In the genomic region with DNA sequence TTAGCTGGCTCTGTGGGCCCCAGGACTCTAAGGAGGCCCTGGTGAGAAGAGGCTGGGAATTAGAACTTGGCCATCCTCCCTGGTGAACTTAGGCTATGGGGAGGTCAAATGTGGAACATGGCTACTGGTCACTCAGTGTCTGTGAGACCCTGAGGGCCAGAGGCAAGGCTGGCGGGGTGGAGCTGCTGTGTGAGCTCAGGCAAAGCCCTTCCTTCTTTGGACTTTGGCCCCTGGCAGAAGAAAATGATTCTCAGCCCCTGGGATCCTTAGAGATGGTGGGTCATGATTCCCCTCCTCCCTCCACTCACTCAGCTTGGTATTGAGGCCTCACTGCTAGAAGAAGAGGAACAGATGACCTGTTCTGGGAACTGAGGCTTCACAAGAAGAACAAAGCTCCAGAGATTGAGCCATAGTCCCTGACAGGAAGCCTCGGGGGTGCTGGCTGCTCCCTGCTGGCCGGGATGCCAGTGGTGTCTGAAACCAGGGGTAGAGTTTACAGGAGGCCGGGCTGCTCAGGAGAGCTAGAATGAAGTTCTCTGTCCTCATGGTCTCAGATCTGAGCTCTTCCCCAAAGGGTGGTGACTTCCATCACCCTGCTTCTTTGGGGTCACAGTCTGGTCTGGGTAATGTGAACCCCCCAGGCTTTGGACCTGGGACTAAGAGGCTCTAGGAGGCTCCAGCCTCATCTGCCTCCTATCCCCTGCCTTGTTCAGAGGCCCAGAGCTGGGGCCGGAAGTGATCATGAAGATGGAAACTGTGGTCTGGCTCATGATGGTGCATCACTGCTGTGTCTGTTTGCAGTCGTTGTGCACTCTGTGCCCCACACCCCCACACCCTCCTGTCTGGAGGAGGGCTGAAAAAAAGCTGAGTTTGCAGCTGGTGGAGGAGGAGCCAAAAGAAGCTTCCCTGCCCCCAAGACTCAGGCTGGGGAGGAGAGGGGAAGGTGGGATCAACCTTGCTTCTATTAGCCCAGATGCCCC, we compare ENCODE assay signal across 8 cellular contexts. TPM values are rescaled to one million over a fixed set of nuclear protein-coding genes. Genes with fewer than 3 reads are reported as not detected.
DNase-seq lines count a peak whose midpoint lies in the region; ATAC-seq, FAIRE-seq and TF ChIP-seq lines count a peak whose summit lies in the region.

No MANE protein-coding gene starts in this region.

- peak overlapping the region; percentile 76 to 84 for H3K9ac ChIP-seq in colonic mucosa (ENCODE audit: low read depth in 2 of 2, low read length in 2 of 2)

- H3K27ac Mint-ChIP-seq in mesothelial cell of epicardium: peak overlapping the region; percentile 99

- TF ChIP-seq RAD21 in A549 (conservative IDR thresholded peaks at IDR 0.05 in 1 of 2, IDR thresholded peaks at IDR 0.05 in 1 of 2): no peak

- TF ChIP-seq CTCF in A549 (IDR thresholded peaks at IDR 0.05): no peak
- TF ChIP-seq CTCF in HL-60 (IDR thresholded peaks at IDR 0.05; ENCODE audit: insufficient read depth, low read length): no peak
- TF ChIP-seq CTCF in colonic mucosa (IDR thresholded peaks at IDR 0.05): no peak
- TF ChIP-seq CTCF in mesothelial cell of epicardium (IDR thresholded peaks at IDR 0.05; ENCODE audit: unreplicated experiment): no peak

- H3K27me3 Mint-ChIP-seq in mesothelial cell of epicardium (ENCODE audit: low read depth): no peaks in the 10 kb centered on the region

- H3K27ac ChIP-seq in A549: peak overlapping the region; percentile 98 to 99
- peak overlapping the region; percentile 100 for H3K27ac ChIP-seq in HL-60 (replicated peaks)
- peak overlapping the region; percentile 94 for H3K27ac ChIP-seq in colonic mucosa

- peak in 1 of 2 experiments; percentile 46 for DNase-seq in A549 (ENCODE audit: low read depth in 1 of 2, low spot score in 1 of 2)
- DNase-seq in HL-60 (ENCODE audit: low read depth in 1 of 2, low spot score in 1 of 2): peak; percentile 87 to 90
- peak; percentile 74 for DNase-seq in activated CD4-positive, CD25-positive, alpha-beta regulatory T cell treated with anti-CD3 and anti-CD28 coated beads, Interleukin-2, amount 50 U/mL, for 72 hours
- DNase-seq in colonic mucosa: peak; percentile 76
- no peak for DNase-seq in mesothelial cell of epicardium (ENCODE audit: low spot score in 2 of 2, unreplicated experiment in 2 of 2)
- peak; percentile 62 to 64 for DNase-seq in stimulated activated CD8-positive, alpha-beta memory T cell treated with anti-CD3 and anti-CD28 coated beads, Interleukin-7, amount 100 ng/mL, for 1 hour (ENCODE audit: low read depth in 2 of 2)
- no peak for DNase-seq in cerebellar nuclear complex (lab: John Stamatoyannopoulos, UW)

- TF ChIP-seq EP300 in A549 (IDR thresholded peaks at IDR 0.05): no peak

- FAIRE-seq in A549 (lab: Jason Lieb, UNC): no peak

- POLR2A ChIA-PET in A549 (lab: Yijun Ruan, JAX): interaction anchor here (1.7 to 3.9 kb wide), 4 partner anchors 9 to 88 kb away, joined by 5 to 57 read pairs (median 26); partner anchors contain the start of genes PLK3 and RPS8

- H3K4me3 Mint-ChIP-seq in mesothelial cell of epicardium: peak overlapping the region; percentile 63

- H3K27me3 ChIP-seq in HL-60 (ENCODE audit: insufficient read depth, poor library complexity, severe bottlenecking) (no peaks in the 10 kb centered on the region), colonic mucosa (no peaks in the 10 kb centered on the region)

- no peak for TF ChIP-seq POLR2A in A549 (IDR thresholded peaks at IDR 0.05; ENCODE audit: low read length)

- intact Hi-C loops in colonic mucosa (cut with DNase I): no loop called here

- no peak for ATAC-seq in A549
- ATAC-seq in GM19351 (IDR thresholded peaks at IDR 0.05; ENCODE audit: unreplicated experiment): peak; percentile 65

- H3K4me3 ChIP-seq in A549 (peak overlapping the region; percentile 31), HL-60 (replicated peaks; ENCODE audit: insufficient read depth, low read length) (no peak overlapping the region), colonic mucosa (peak overlapping the region; percentile 5)

- peaks cover 45% of the 10 kb centered on the region for H3K4me1 Mint-ChIP-seq in mesothelial cell of epicardium

- CTCF ChIA-PET in A549 (lab: Yijun Ruan, JAX): interaction anchor here (0.6 to 2.4 kb wide), 9 partner anchors 8 to 209 kb away, joined by 3 to 23 read pairs (median 4); partner anchors contain the start of genes PLK3 and RNU5D-1

- peaks cover 10% of the 10 kb centered on the region for H3K36me3 Mint-ChIP-seq in mesothelial cell of epicardium

- WGBS in A549 (ENCODE audit: missing lambda C conversion rate): 35% methylated on average over 3 of the region's 6 CpGs

- peaks cover 11% of the 10 kb centered on the region for H3K36me3 ChIP-seq in colonic mucosa

- no peaks in the 10 kb centered on the region for H3K9me3 Mint-ChIP-seq in mesothelial cell of epicardium

- H3K4me2 ChIP-seq in A549: peak overlapping the region; percentile 81

- H3K4me1 ChIP-seq in A549 (peaks cover 75% of the 10 kb centered on the region), colonic mucosa (peaks cover 36% of the 10 kb centered on the region)

- H3K9me3 ChIP-seq in A549 (no peaks in the 10 kb centered on the region), colonic mucosa (no peaks in the 10 kb centered on the region)

TF ChIP-seq in A549, 52 proteins besides CTCF, POLR2A, EP300 and RAD21:
- TF ChIP-seq CBX2 (IDR thresholded peaks at IDR 0.05; ENCODE audit: borderline replicate concordance, low read depth): no peak
- TF ChIP-seq MAFK (IDR thresholded peaks at IDR 0.05; ENCODE audit: partially characterized antibody): peak; percentile 54
- no peak for TF ChIP-seq HOXB5 (CRISPR knock-in tag; IDR thresholded peaks at IDR 0.05)
- no peak for TF ChIP-seq HES2 (IDR thresholded peaks at IDR 0.05)
- no peak for TF ChIP-seq RNF2 (IDR thresholded peaks at IDR 0.05; ENCODE audit: borderline replicate concordance, low read depth)
- TF ChIP-seq HOXA7 (CRISPR knock-in tag; IDR thresholded peaks at IDR 0.05): no peak
- TF ChIP-seq JUN (IDR thresholded peaks at IDR 0.05): peak in 1 of 2 experiments; percentile 6; a peak in 1 of 5 replicates
- no peak for TF ChIP-seq NFE2L2 (conservative IDR thresholded peaks at IDR 0.05; ENCODE audit: low read length)
- TF ChIP-seq TFCP2L1 (CRISPR knock-in tag; IDR thresholded peaks at IDR 0.05): no peak
- TF ChIP-seq RCOR1 (IDR thresholded peaks at IDR 0.05; ENCODE audit: low read depth, low read length): no peak
- no peak for TF ChIP-seq CBX8 (IDR thresholded peaks at IDR 0.05)

RNA-seq across cellular contexts. Expression of gene BTBD19, which starts 0.9 kb away (rescaled TPM):
- polyA plus RNA-seq in A549 (2011; rRNA removed) (4.2 and 4.7 TPM in 2 replicates), A549 (2017; fragmentation: RNase III; extraction: RNeasy Plus Mini Kit Qiagen cat#74134 plus additional on column Dnase treatment) (4.5 to 8.9 TPM (median 7.4 TPM) in 3 replicates)
- 3.9 and 4.5 TPM in 2 replicates for polyA plus RNA-seq in A549 (2012; cell fraction: cytosol; rRNA removed)
- polyA plus RNA-seq in A549 (2012; cell fraction: nucleus; rRNA removed): 28.1 and 33.9 TPM in 2 replicates
- polyA minus RNA-seq in A549 (2011; rRNA and poly(A)+ RNA removed): 3.5 and 4.6 TPM in 2 replicates
- total RNA-seq in colonic mucosa (1 to 10 TPM; 1.6 to 2.5 TPM), mesothelial cell of epicardium (33.6 to 43.7 TPM (median 38.3 TPM) in 3 replicates)

RNA-seq across cellular contexts. Expression of gene DYNLT4, which starts 2.1 kb away (rescaled TPM):
- polyA plus RNA-seq in A549 (2011; rRNA removed) (0.21 TPM in 1 of 2 replicates, not detected in the other), A549 (2017; fragmentation: RNase III; extraction: RNeasy Plus Mini Kit Qiagen cat#74134 plus additional on column Dnase treatment) (0.12 to 0.18 TPM in 2 of 3 replicates, not detected in the other)
- 0.48 and 0.92 TPM in 2 replicates for polyA plus RNA-seq in A549 (2012; cell fraction: cytosol; rRNA removed)
- polyA plus RNA-seq in A549 (2012; cell fraction: nucleus; rRNA removed): 0.70 and 0.84 TPM in 2 replicates
- not detected in 2 replicates for polyA minus RNA-seq in A549 (2011; rRNA and poly(A)+ RNA removed)
- total RNA-seq in colonic mucosa (under 1 TPM; 0.35 to 0.56 TPM), mesothelial cell of epicardium (0.31 to 0.72 TPM (median 0.47 TPM) in 3 replicates)

RNA-seq across cellular contexts. Expression of gene PLK3, which starts 9.1 kb away (rescaled TPM):
- 12.6 and 16.0 TPM in 2 replicates for polyA plus RNA-seq in A549 (2011; rRNA removed)
- 20.0 and 21.0 TPM in 2 replicates for polyA plus RNA-seq in A549 (2012; cell fraction: cytosol; rRNA removed)
- polyA plus RNA-seq in A549 (2012; cell fraction: nucleus; rRNA removed): 109 and 111 TPM in 2 replicates
- polyA plus RNA-seq in A549 (2017; fragmentation: RNase III; extraction: RNeasy Plus Mini Kit Qiagen cat#74134 plus additional on column Dnase treatment): 10.9 to 11.6 TPM (median 11.2 TPM) in 3 replicates
- polyA minus RNA-seq in A549 (2011; rRNA and poly(A)+ RNA removed): 19.7 and 20.1 TPM in 2 replicates
- total RNA-seq in colonic mucosa: 1 to 10 TPM; 7.7 to 8.8 TPM
- 24.7 to 27.5 TPM (median 27.4 TPM) in 3 replicates for total RNA-seq in mesothelial cell of epicardium

RNA-seq across cellular contexts. Expression of gene BEST4, which starts 21.3 kb away (rescaled TPM):
- polyA plus RNA-seq in A549 (2011; rRNA removed) (0.04 and 0.09 TPM in 2 replicates), A549 (2017; fragmentation: RNase III; extraction: RNeasy Plus Mini Kit Qiagen cat#74134 plus additional on column Dnase treatment) (0.07 to 0.08 TPM in 2 of 3 replicates, not detected in the other)
- 0.05 TPM in 2 replicates for polyA plus RNA-seq in A549 (2012; cell fraction: cytosol; rRNA removed)
- 0.27 and 0.30 TPM in 2 replicates for polyA plus RNA-seq in A549 (2012; cell fraction: nucleus; rRNA removed)
- polyA minus RNA-seq in A549 (2011; rRNA and poly(A)+ RNA removed): 0.25 TPM in 1 of 2 replicates, not detected in the other
- total RNA-seq in colonic mucosa (10 to 100 TPM; 26.0 to 58.9 TPM), mesothelial cell of epicardium (1.4 to 1.7 TPM (median 1.4 TPM) in 3 replicates)

RNA-seq across cellular contexts. Expression of gene PTCH2, which starts 33.8 kb away (rescaled TPM):
- polyA plus RNA-seq in A549 (2011; rRNA removed) (0.14 and 0.25 TPM in 2 replicates), A549 (2017; fragmentation: RNase III; extraction: RNeasy Plus Mini Kit Qiagen cat#74134 plus additional on column Dnase treatment) (0.22 to 0.32 TPM (median 0.25 TPM) in 3 replicates)
- 0.29 and 0.36 TPM in 2 replicates for polyA plus RNA-seq in A549 (2012; cell fraction: cytosol; rRNA removed)
- polyA plus RNA-seq in A549 (2012; cell fraction: nucleus; rRNA removed): 2.8 and 2.9 TPM in 2 replicates
- 0.08 and 0.63 TPM in 2 replicates for polyA minus RNA-seq in A549 (2011; rRNA and poly(A)+ RNA removed)
- total RNA-seq in colonic mucosa (under 1 TPM; 0.48 to 0.52 TPM), mesothelial cell of epicardium (1.4 to 1.7 TPM (median 1.4 TPM) in 3 replicates)

Comparison
In these comparisons a context has a peak if more than half of its experiments do, and no peak if none do; other contexts are left out.
1. DNase-seq: peak in HL-60 (2 of 2), activated CD4-positive, CD25-positive, alpha-beta regulatory T cell treated with anti-CD3 and anti-CD28 coated beads, Interleukin-2, amount 50 U/mL, for 72 hours (single experiment), colonic mucosa (single experiment) and stimulated activated CD8-positive, alpha-beta memory T cell treated with anti-CD3 and anti-CD28 coated beads, Interleukin-7, amount 100 ng/mL, for 1 hour (2 of 2); none in mesothelial cell of epicardium (0 of 2) and cerebellar nuclear complex (0 of 2).
2. Peak in every context shown above with its lines, with median percentiles within 50 percentile points of each other: H3K27ac ChIP-seq.